ENCODE assay signal across 27 cellular contexts in the genomic region with DNA sequence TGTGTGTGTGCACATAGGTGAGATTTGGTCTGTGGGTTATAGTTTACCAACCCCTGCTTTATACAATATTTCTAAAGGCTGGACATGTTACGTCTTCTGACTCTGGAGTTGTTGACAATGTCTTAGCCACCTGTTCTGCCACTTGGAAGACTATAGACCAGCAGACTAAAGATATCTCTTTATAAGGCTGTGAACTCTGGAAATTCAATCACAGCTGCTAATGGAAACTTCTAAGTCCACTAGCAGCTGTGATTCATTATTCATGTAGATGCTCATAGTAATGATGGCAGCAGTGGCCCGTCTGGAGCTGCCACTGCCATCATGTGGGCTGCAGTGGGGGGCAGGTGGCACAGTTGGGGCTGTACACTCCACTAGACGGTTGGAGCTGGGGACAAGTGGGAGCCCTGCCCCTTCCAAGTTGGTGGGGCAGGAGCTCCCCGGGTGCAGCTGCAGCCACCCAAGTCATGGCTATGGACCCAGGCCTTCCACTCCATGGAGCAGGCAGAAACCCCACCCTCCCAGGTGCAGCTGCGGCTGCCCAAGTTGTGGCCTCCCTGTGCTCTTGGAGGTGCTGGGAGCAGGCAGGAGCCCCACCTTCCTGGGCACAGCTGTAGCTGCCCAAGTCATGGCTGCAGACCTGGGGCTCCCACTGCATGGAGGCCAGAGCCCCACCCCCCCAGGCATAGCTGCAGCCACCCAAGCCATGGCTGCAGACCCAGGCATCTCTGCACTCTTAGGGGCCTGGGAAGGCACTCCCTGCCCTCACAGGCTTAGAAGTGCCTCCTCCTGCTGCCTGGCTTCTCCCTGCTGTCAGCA. TPM values are rescaled to one million over a fixed set of nuclear protein-coding genes. Genes with fewer than 3 reads are reported as not detected.
"Had no signal": no experiment of that assay in that cellular context is flagged by ENCODE, and none has a peak within 500 bp of the region (broad histone marks: within the 10 kb centered on the region; RNA-seq: fewer than 3 reads in every experiment).

No MANE protein-coding gene starts in this region.

- H3K27me3 ChIP-seq: cardiac muscle cell had no signal

- H3K36me3 ChIP-seq: brain microvascular endothelial cell, cardiac muscle cell, MG63, WERI-Rb-1 had no signal

- H3K4me2 ChIP-seq: KMS-11, SK-N-SH had no signal

- H3K27ac ChIP-seq: brain microvascular endothelial cell, cardiac muscle cell, KMS-11, WERI-Rb-1 had no signal

- H3K4me3 ChIP-seq: cardiac muscle cell, MG63 had no signal

- H3K27ac Mint-ChIP-seq: activated CD8-positive, alpha-beta T cell treated with anti-CD3 and anti-CD28 coated beads for 36 hours; activated naive CD4-positive, alpha-beta T cell treated with anti-CD3 and anti-CD28 coated beads, Interleukin-2, amount 10 ng/mL, durations not matched to agents 7 days and 5 days; activated naive CD8-positive, alpha-beta T cell treated with anti-CD3 and anti-CD28 coated beads for 36 hours; activated T-cell treated with anti-CD3 and anti-CD28 coated beads, Interleukin-2, amount 50 U/mL, for 72 hours; activated T-helper 2 cell treated with anti-CD3 and anti-CD28 coated beads, Interferon-gamma antibody, Interleukin-2, Interleukin-4, amounts not matched to agents 10 μg/mL and 5 μg/mL and 100 μg/mL, durations not matched to agents 14 hours and 24 hours and 36 hours had no signal

- H3K4me3 Mint-ChIP-seq: activated CD8-positive, alpha-beta T cell treated with anti-CD3 and anti-CD28 coated beads for 36 hours; activated naive CD4-positive, alpha-beta T cell treated with anti-CD3 and anti-CD28 coated beads, Interleukin-2, amount 10 ng/mL, durations not matched to agents 7 days and 5 days; activated naive CD8-positive, alpha-beta T cell treated with anti-CD3 and anti-CD28 coated beads for 36 hours; activated T-cell treated with anti-CD3 and anti-CD28 coated beads, Interleukin-2, amount 50 U/mL, for 72 hours had no signal

- H3K9me3 Mint-ChIP-seq: activated CD8-positive, alpha-beta T cell treated with anti-CD3 and anti-CD28 coated beads for 36 hours; activated naive CD4-positive, alpha-beta T cell treated with anti-CD3 and anti-CD28 coated beads, Interleukin-2, amount 10 ng/mL, durations not matched to agents 7 days and 5 days; activated naive CD8-positive, alpha-beta T cell treated with anti-CD3 and anti-CD28 coated beads for 36 hours; activated T-cell treated with anti-CD3 and anti-CD28 coated beads, Interleukin-2, amount 50 U/mL, for 72 hours; activated T-helper 2 cell treated with anti-CD3 and anti-CD28 coated beads, Interferon-gamma antibody, Interleukin-2, Interleukin-4, amounts not matched to agents 10 μg/mL and 5 μg/mL and 100 μg/mL, durations not matched to agents 14 hours and 24 hours and 36 hours had no signal

- H3K9me3 ChIP-seq: MG63, SK-N-SH had no signal

- H3K36me3 Mint-ChIP-seq: activated naive CD4-positive, alpha-beta T cell treated with anti-CD3 and anti-CD28 coated beads, Interleukin-2, amount 10 ng/mL, durations not matched to agents 7 days and 5 days; activated naive CD8-positive, alpha-beta T cell treated with anti-CD3 and anti-CD28 coated beads for 36 hours had no signal

- DNase-seq: activated CD4-positive, alpha-beta T cell treated with anti-CD3 and anti-CD28 coated beads for 4 hours; activated CD8-positive, alpha-beta memory T cell treated with anti-CD3 and anti-CD28 coated beads, Interleukin-2, amount 50 U/mL, for 4 hours; activated CD8-positive, alpha-beta T cell treated with anti-CD3 and anti-CD28 coated beads for 36 hours; activated gamma-delta T cell treated with Interleukin-2 at 50 U/mL for 16 hours; activated naive CD4-positive, alpha-beta T cell treated with anti-CD3 and anti-CD28 coated beads, Interleukin-2, amount 10 ng/mL, durations not matched to agents 7 days and 5 days; activated naive CD8-positive, alpha-beta T cell treated with anti-CD3 and anti-CD28 coated beads for 36 hours; activated T-cell treated with anti-CD3 and anti-CD28 coated beads, Interleukin-2, amount 50 U/mL, for 72 hours; brain microvascular endothelial cell; MG63; NCI-H1105 treated with DMSO at 0.1 percent for 48 hours; NCI-H146; NCI-H187 treated with DMSO at 0.1 percent for 48 hours; NCI-H2081 treated with DMSO at 0.1 percent for 48 hours; NCI-H2227 treated with DMSO at 0.1 percent for 48 hours; NCI-H446 treated with DMSO at 0.1 percent for 48 hours; NCI-H524 treated with DMSO at 0.1 percent for 48 hours; NCI-H82; OCI-M1; RPMI8226; SK-N-SH; T-helper 1 cell; WERI-Rb-1 had no signal

- H3K9ac ChIP-seq: KMS-11, SK-N-SH had no signal

- H3K9me2 ChIP-seq: SK-N-SH had no signal

RNA-seq across cellular contexts. Expression of a gene that starts 8.8 kb away (rescaled TPM):
- total RNA-seq: activated CD8-positive, alpha-beta T cell treated with anti-CD3 and anti-CD28 coated beads for 36 hours; activated naive CD8-positive, alpha-beta T cell treated with anti-CD3 and anti-CD28 coated beads for 36 hours; activated T-cell treated with anti-CD3 and anti-CD28 coated beads, Interleukin-2, amount 50 U/mL, for 72 hours; activated T-helper 2 cell treated with anti-CD3 and anti-CD28 coated beads, Interferon-gamma antibody, Interleukin-2, Interleukin-4, amounts not matched to agents 10 μg/mL and 5 μg/mL and 100 μg/mL, durations not matched to agents 14 hours and 24 hours and 36 hours; Right ventricle myocardium inferior; T-helper 2 cell treated with Interferon-gamma antibody and Interleukin-4, amounts not matched to agents 100 ng/mL and 5 ng/mL, for 36 hours had no signal
- polyA plus RNA-seq: SK-N-SH had no signal

RNA-seq across cellular contexts. Expression of a gene that starts 9.1 kb away (rescaled TPM):
- total RNA-seq: activated CD8-positive, alpha-beta T cell treated with anti-CD3 and anti-CD28 coated beads for 36 hours; activated naive CD8-positive, alpha-beta T cell treated with anti-CD3 and anti-CD28 coated beads for 36 hours; activated T-cell treated with anti-CD3 and anti-CD28 coated beads, Interleukin-2, amount 50 U/mL, for 72 hours; activated T-helper 2 cell treated with anti-CD3 and anti-CD28 coated beads, Interferon-gamma antibody, Interleukin-2, Interleukin-4, amounts not matched to agents 10 μg/mL and 5 μg/mL and 100 μg/mL, durations not matched to agents 14 hours and 24 hours and 36 hours; cardiac muscle cell; T-helper 2 cell treated with Interferon-gamma antibody and Interleukin-4, amounts not matched to agents 100 ng/mL and 5 ng/mL, for 36 hours had no signal
- polyA plus RNA-seq: SK-N-SH had no signal

RNA-seq across cellular contexts. Expression of a gene that starts 58.3 kb away (rescaled TPM):
- total RNA-seq: activated CD8-positive, alpha-beta T cell treated with anti-CD3 and anti-CD28 coated beads for 36 hours; activated naive CD8-positive, alpha-beta T cell treated with anti-CD3 and anti-CD28 coated beads for 36 hours; activated T-helper 2 cell treated with anti-CD3 and anti-CD28 coated beads, Interferon-gamma antibody, Interleukin-2, Interleukin-4, amounts not matched to agents 10 μg/mL and 5 μg/mL and 100 μg/mL, durations not matched to agents 14 hours and 24 hours and 36 hours had no signal
